In the genomic region with DNA sequence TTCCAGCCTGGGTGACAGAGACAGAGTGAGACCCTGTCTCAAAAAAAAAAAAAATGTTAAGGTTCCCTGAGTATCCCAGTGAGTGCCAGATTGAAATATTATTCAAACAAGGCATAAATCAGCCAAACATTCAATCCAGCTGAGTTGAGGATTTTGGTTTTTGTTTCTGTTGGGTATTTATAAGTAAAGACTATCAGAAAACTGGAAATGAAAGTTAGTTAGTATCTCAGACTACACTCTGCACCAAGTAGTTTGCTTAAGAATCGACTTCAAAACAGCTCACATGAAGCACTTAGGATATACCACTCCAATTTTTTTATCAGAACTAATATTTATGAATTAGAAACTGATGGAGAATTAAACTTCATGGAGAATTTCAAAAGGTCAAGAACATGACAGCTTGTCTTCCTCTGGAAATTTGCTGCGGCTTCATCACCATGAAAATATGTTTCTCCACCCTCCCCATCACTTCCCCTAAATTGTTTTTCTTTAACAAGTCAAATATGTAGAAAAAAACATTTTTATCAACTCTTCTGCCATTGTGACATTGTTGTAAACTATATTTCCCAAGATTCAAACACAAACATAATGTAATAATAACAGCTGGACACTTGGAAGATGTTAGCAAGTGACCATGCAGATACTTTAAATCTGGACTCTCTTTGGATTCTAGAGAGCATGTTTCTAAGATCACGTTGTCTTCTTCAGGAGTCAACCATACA, we compare ENCODE assay signal across 16 cellular contexts.
DNase-seq lines count a peak whose midpoint lies in the region; ATAC-seq and TF ChIP-seq lines count a peak whose summit lies in the region.
"Had no signal": no experiment of that assay in that cellular context is flagged by ENCODE, and none has a peak within 500 bp of the region (broad histone marks: within the 10 kb centered on the region; RNA-seq: fewer than 3 reads in every experiment).

No MANE protein-coding gene starts in this region.

- no peak overlapping the region for H2AFZ ChIP-seq in SK-N-SH (ENCODE audit: low read depth)
- H2AFZ ChIP-seq: neural progenitor cell had no signal

- peak overlapping the region; percentile 63 for H3K4me2 ChIP-seq in BLaER1
- H3K4me2 ChIP-seq in SK-N-SH: no peak overlapping the region
- H3K4me2 ChIP-seq: neural progenitor cell had no signal

- H3K9me3 ChIP-seq in BLaER1 (peaks cover 4% of the 10 kb centered on the region; the same call in 1 of the 2 replicates), SK-N-SH (no peaks in the 10 kb centered on the region)
- H3K9me3 ChIP-seq: thoracic aorta had no signal

- H4K20me1 ChIP-seq in BLaER1 (no peaks in the 10 kb centered on the region; the same call in 1 of the 2 replicates), SK-N-SH (ENCODE audit: insufficient read depth) (no peaks in the 10 kb centered on the region)

- ATAC-seq in GM21390 (IDR thresholded peaks at IDR 0.05; ENCODE audit: unreplicated experiment): peak; percentile 45
- no peak for ATAC-seq in HG02981 (IDR thresholded peaks at IDR 0.05; ENCODE audit: unreplicated experiment)

- H3K9ac ChIP-seq in BLaER1 (no peak overlapping the region), SK-N-SH (no peak overlapping the region)
- H3K9ac ChIP-seq: neural progenitor cell had no signal

- TF ChIP-seq RAD21 in SK-N-SH (IDR thresholded peaks at IDR 0.05; ENCODE audit: low read length): no peak

- no peak overlapping the region for H3K27ac ChIP-seq in BLaER1
- no peak overlapping the region for H3K27ac ChIP-seq in SK-N-SH (ENCODE audit: low read depth in 2 of 2, low read length in 1 of 2)
- H3K27ac ChIP-seq: dorsolateral prefrontal cortex, neural progenitor cell, thoracic aorta had no signal

- H3K36me3 ChIP-seq in BLaER1: no peaks in the 10 kb centered on the region
- no peaks in the 10 kb centered on the region for H3K36me3 ChIP-seq in SK-N-SH (replicated peaks in 1 of 2; ENCODE audit: control insufficient read depth in 1 of 2, insufficient read depth in 2 of 2, low read length in 1 of 2)
- H3K36me3 ChIP-seq: neural progenitor cell, thoracic aorta had no signal

- no peak for TF ChIP-seq EP300 in SK-N-SH (IDR thresholded peaks at IDR 0.05; ENCODE audit: borderline replicate concordance in 1 of 2, low read depth in 1 of 2, low read length in 1 of 2)

- 4% methylated on average over 3 of the region's 3 CpGs for WGBS in SK-N-SH (ENCODE audit: low lambda C conversion rate)

- POLR2A ChIA-PET in SK-N-SH (lab: Yijun Ruan, JAX): no interaction called here

- DNase-seq in LHCN-M2 (ENCODE audit: low read depth) (peak; percentile 41), foreskin fibroblast (peak; percentile 44 to 71), D341Med (ENCODE audit: low spot score) (no peak), SK-N-SH (no peak), occipital lobe (lab: John Stamatoyannopoulos, UW) (no peak)
- DNase-seq: activated naive CD4-positive, alpha-beta T cell treated with Interleukin-2 at 50 U/mL for 16 hours; COR-L47; dorsolateral prefrontal cortex; NCI-H2081 treated with DMSO at 0.1 percent for 48 hours; RPMI8226; stimulated activated CD4-positive, alpha-beta T cell treated with anti-CD3 and anti-CD28 coated beads, Interleukin-4, amount 100 ng/mL, for 24 hours had no signal

- H3K27me3 ChIP-seq in BLaER1 (no peaks in the 10 kb centered on the region), SK-N-SH (ENCODE audit: insufficient read depth) (peaks cover 6% of the 10 kb centered on the region; the same call in 1 of the 2 replicates)
- H3K27me3 ChIP-seq: neural progenitor cell had no signal

- H3K79me2 ChIP-seq in SK-N-SH (ENCODE audit: insufficient read depth): no peaks in the 10 kb centered on the region

- H3K4me1 ChIP-seq in BLaER1 (peaks cover 33% of the 10 kb centered on the region), SK-N-SH (ENCODE audit: control insufficient read depth in 1 of 2, insufficient read depth in 2 of 2, low read depth in 1 of 2, low read length in 1 of 2) (no peaks in the 10 kb centered on the region)
- H3K4me1 ChIP-seq: neural progenitor cell had no signal

- H3K4me3 ChIP-seq in BLaER1 (no peak overlapping the region), foreskin fibroblast (ENCODE audit: low read depth in 1 of 2, low read length in 2 of 2) (no peak overlapping the region), SK-N-SH (ENCODE audit: low read depth in 2 of 2, low read length in 1 of 2) (no peak overlapping the region)
- H3K4me3 ChIP-seq: dorsolateral prefrontal cortex, neural progenitor cell, thoracic aorta had no signal

- TF ChIP-seq CTCF in foreskin fibroblast (IDR thresholded peaks at IDR 0.05; ENCODE audit: low read depth, low read length): no peak
- no peak for TF ChIP-seq CTCF in SK-N-SH (IDR thresholded peaks at IDR 0.05)

- no peaks in the 10 kb centered on the region for H3K9me2 ChIP-seq in SK-N-SH

- H3F3A ChIP-seq in SK-N-SH (replicated peaks; ENCODE audit: insufficient read depth): no peaks in the 10 kb centered on the region

- CTCF ChIA-PET in SK-N-SH (lab: Yijun Ruan, JAX): no interaction called here

TF ChIP-seq in SK-N-SH, 30 proteins besides CTCF, POLR2A, EP300 and RAD21:
- TF ChIP-seq SIN3A (IDR thresholded peaks at IDR 0.05; ENCODE audit: borderline replicate concordance, low read depth, low read length) (no peak), RXRA (IDR thresholded peaks at IDR 0.05; ENCODE audit: borderline replicate concordance, low read depth) (no peak), EZH2phosphoT487 (IDR thresholded peaks at IDR 0.05; ENCODE audit: borderline replicate concordance, low read depth) (no peak), CHD2 (IDR thresholded peaks at IDR 0.05; ENCODE audit: low read length, partially characterized antibody) (no peak), YY1 (IDR thresholded peaks at IDR 0.05; ENCODE audit: low read depth) (no peak), JUND (IDR thresholded peaks at IDR 0.05) (no peak), TCF12 (IDR thresholded peaks at IDR 0.05) (no peak), TEAD4 (IDR thresholded peaks at IDR 0.05; ENCODE audit: borderline replicate concordance, insufficient read depth) (no peak), TAF1 (IDR thresholded peaks at IDR 0.05; ENCODE audit: borderline replicate concordance, low read depth, low read length) (no peak), FOSL2 (IDR thresholded peaks at IDR 0.05; ENCODE audit: borderline replicate concordance, low read depth) (no peak), GATA2 (CRISPR knock-in tag; IDR thresholded peaks at IDR 0.05) (no peak), NFIC (IDR thresholded peaks at IDR 0.05; ENCODE audit: borderline replicate concordance) (no peak)
- TF ChIP-seq, protein P1, sequence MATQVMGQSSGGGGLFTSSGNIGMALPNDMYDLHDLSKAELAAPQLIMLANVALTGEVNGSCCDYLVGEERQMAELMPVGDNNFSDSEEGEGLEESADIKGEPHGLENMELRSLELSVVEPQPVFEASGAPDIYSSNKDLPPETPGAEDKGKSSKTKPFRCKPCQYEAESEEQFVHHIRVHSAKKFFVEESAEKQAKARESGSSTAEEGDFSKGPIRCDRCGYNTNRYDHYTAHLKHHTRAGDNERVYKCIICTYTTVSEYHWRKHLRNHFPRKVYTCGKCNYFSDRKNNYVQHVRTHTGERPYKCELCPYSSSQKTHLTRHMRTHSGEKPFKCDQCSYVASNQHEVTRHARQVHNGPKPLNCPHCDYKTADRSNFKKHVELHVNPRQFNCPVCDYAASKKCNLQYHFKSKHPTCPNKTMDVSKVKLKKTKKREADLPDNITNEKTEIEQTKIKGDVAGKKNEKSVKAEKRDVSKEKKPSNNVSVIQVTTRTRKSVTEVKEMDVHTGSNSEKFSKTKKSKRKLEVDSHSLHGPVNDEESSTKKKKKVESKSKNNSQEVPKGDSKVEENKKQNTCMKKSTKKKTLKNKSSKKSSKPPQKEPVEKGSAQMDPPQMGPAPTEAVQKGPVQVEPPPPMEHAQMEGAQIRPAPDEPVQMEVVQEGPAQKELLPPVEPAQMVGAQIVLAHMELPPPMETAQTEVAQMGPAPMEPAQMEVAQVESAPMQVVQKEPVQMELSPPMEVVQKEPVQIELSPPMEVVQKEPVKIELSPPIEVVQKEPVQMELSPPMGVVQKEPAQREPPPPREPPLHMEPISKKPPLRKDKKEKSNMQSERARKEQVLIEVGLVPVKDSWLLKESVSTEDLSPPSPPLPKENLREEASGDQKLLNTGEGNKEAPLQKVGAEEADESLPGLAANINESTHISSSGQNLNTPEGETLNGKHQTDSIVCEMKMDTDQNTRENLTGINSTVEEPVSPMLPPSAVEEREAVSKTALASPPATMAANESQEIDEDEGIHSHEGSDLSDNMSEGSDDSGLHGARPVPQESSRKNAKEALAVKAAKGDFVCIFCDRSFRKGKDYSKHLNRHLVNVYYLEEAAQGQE (IDR thresholded peaks at IDR 0.05; ENCODE audit: low read depth, low read length): no peak
- TF ChIP-seq, protein P2, sequence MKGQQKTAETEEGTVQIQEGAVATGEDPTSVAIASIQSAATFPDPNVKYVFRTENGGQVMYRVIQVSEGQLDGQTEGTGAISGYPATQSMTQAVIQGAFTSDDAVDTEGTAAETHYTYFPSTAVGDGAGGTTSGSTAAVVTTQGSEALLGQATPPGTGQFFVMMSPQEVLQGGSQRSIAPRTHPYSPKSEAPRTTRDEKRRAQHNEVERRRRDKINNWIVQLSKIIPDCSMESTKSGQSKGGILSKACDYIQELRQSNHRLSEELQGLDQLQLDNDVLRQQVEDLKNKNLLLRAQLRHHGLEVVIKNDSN (IDR thresholded peaks at IDR 0.05; ENCODE audit: borderline replicate concordance, low read depth): no peak
- TF ChIP-seq, protein P3, sequence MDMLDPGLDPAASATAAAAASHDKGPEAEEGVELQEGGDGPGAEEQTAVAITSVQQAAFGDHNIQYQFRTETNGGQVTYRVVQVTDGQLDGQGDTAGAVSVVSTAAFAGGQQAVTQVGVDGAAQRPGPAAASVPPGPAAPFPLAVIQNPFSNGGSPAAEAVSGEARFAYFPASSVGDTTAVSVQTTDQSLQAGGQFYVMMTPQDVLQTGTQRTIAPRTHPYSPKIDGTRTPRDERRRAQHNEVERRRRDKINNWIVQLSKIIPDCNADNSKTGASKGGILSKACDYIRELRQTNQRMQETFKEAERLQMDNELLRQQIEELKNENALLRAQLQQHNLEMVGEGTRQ (IDR thresholded peaks at IDR 0.05; ENCODE audit: borderline replicate concordance, low read depth, low read length): no peak

Comparison
In these comparisons a context has a peak if more than half of its experiments do, and no peak if none do; other contexts are left out.
1. DNase-seq: peak in LHCN-M2 (single experiment) and foreskin fibroblast (2 of 2); none in D341Med (single experiment), SK-N-SH (single experiment) and occipital lobe (single experiment).